ENCODE assay signal across 25 cellular contexts in genomic region chr22:38886333-38886732, GRCh38.
"Had no signal": no experiment of that assay in that cellular context is flagged by ENCODE, and none has a peak within 500 bp of the region (broad histone marks: within the 10 kb centered on the region; RNA-seq: fewer than 3 reads in every experiment).

No MANE protein-coding gene starts in this region.

- H3K4me2 ChIP-seq: KMS-11 had no signal

- ATAC-seq: activated CD8-positive, alpha-beta T cell treated with anti-CD3 and anti-CD28 coated beads for 36 hours; activated naive CD8-positive, alpha-beta T cell treated with anti-CD3 and anti-CD28 coated beads, Interleukin-2, amount 50 U/mL, for 24 hours; activated T-cell treated with anti-CD3 and anti-CD28 coated beads, Interleukin-2, amount 50 U/mL, for 4 hours; Panc1 had no signal

- H3K9ac ChIP-seq: KMS-11 had no signal

- H3K27ac Mint-ChIP-seq: activated CD8-positive, alpha-beta T cell treated with anti-CD3 and anti-CD28 coated beads for 36 hours; activated naive CD4-positive, alpha-beta T cell treated with anti-CD3 and anti-CD28 coated beads for 36 hours; activated naive CD8-positive, alpha-beta T cell; activated naive CD8-positive, alpha-beta T cell treated with anti-CD3 and anti-CD28 coated beads, Interleukin-2, amount 50 U/mL, for 24 hours; activated T-helper 1 cell treated with anti-CD3 and anti-CD28 coated beads, Interleukin-12 subunit alpha, Interleukin-12 subunit beta, Interleukin-2, Interleukin-4 antibody, amounts not matched to agents 30 ng/mL and 10 ng/mL and 1 ng/mL, durations not matched to agents 14 hours and 24 hours and 36 hours had no signal

- H3K9me3 ChIP-seq: SJCRH30 had no signal

- H3K27me3 Mint-ChIP-seq: activated CD8-positive, alpha-beta T cell treated with anti-CD3 and anti-CD28 coated beads for 36 hours; activated naive CD8-positive, alpha-beta T cell had no signal

- H3K4me3 Mint-ChIP-seq: activated CD8-positive, alpha-beta T cell treated with anti-CD3 and anti-CD28 coated beads for 36 hours; activated naive CD4-positive, alpha-beta T cell treated with anti-CD3 and anti-CD28 coated beads for 36 hours; activated naive CD8-positive, alpha-beta T cell; activated naive CD8-positive, alpha-beta T cell treated with anti-CD3 and anti-CD28 coated beads, Interleukin-2, amount 50 U/mL, for 24 hours; activated T-cell treated with anti-CD3 and anti-CD28 coated beads, Interleukin-2, amount 50 U/mL, for 4 hours; activated T-helper 1 cell treated with anti-CD3 and anti-CD28 coated beads, Interleukin-12 subunit alpha, Interleukin-12 subunit beta, Interleukin-2, Interleukin-4 antibody, amounts not matched to agents 30 ng/mL and 10 ng/mL and 1 ng/mL, durations not matched to agents 14 hours and 24 hours and 36 hours; central memory CD8-positive, alpha-beta T cell had no signal

- H3K27me3 ChIP-seq: cardiac muscle cell, SJCRH30 had no signal

- H3K4me1 ChIP-seq: SJCRH30 had no signal

- H3K27ac ChIP-seq: cardiac muscle cell, KMS-11, SJCRH30, SK-N-MC had no signal

- DNase-seq: activated CD8-positive, alpha-beta T cell treated with anti-CD3 and anti-CD28 coated beads for 36 hours; activated gamma-delta T cell treated with Interleukin-2 at 50 U/mL for 16 hours; activated naive CD4-positive, alpha-beta T cell treated with anti-CD3 and anti-CD28 coated beads for 36 hours; activated naive CD8-positive, alpha-beta T cell treated with anti-CD3 and anti-CD28 coated beads, Interleukin-2, amount 50 U/mL, for 24 hours; activated T-cell treated with anti-CD3 and anti-CD28 coated beads, Interleukin-2, amount 50 U/mL, for 4 hours; amniotic stem cell; aorta; MM.1S; MV-4-11; NCI-H1092; NCI-H1436 treated with DMSO at 0.1 percent for 48 hours; NCI-H1694 treated with DMSO at 0.1 percent for 48 hours; NCI-H2029; NCI-H345; NCI-H524 treated with DMSO at 0.1 percent for 48 hours; SHP77; SJCRH30; T1000 had no signal

- H3K36me3 ChIP-seq: cardiac muscle cell, SJCRH30 had no signal

- H3K36me3 Mint-ChIP-seq: activated naive CD8-positive, alpha-beta T cell had no signal

- H3K9me3 Mint-ChIP-seq: activated CD8-positive, alpha-beta T cell treated with anti-CD3 and anti-CD28 coated beads for 36 hours; activated naive CD4-positive, alpha-beta T cell treated with anti-CD3 and anti-CD28 coated beads for 36 hours; activated naive CD8-positive, alpha-beta T cell treated with anti-CD3 and anti-CD28 coated beads, Interleukin-2, amount 50 U/mL, for 24 hours; activated T-cell treated with anti-CD3 and anti-CD28 coated beads, Interleukin-2, amount 50 U/mL, for 4 hours; activated T-helper 1 cell treated with anti-CD3 and anti-CD28 coated beads, Interleukin-12 subunit alpha, Interleukin-12 subunit beta, Interleukin-2, Interleukin-4 antibody, amounts not matched to agents 30 ng/mL and 10 ng/mL and 1 ng/mL, durations not matched to agents 14 hours and 24 hours and 36 hours; central memory CD8-positive, alpha-beta T cell had no signal

- H3K4me3 ChIP-seq: cardiac muscle cell, SJCRH30, SK-N-MC had no signal
